Comparison of ENCODE assay signal across 11 cellular contexts in the genomic region with DNA sequence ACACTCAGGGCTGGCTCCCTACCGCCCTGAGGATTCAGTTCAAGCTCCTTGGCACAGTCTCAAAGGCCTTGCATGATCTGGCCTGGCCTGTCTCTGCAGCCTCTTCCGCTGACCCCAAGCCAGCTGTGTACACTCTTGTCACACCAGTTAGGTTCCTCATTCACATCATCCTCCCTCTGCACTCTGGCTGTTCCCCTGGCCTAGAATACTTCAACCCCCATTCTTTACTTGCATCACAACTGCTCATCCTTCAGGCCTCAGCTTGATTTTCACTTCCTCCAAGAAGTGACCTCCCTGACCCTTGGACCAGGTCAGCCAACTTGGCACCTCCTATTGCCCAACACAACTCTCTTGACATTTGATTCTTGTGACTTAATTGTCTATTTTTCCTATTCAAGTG. TPM values are rescaled to one million over a fixed set of nuclear protein-coding genes. Genes with fewer than 3 reads are reported as not detected.
DNase-seq lines count a peak whose midpoint lies in the region; ATAC-seq and TF ChIP-seq lines count a peak whose summit lies in the region.
"Had no signal": no experiment of that assay in that cellular context is flagged by ENCODE, and none has a peak within 500 bp of the region (broad histone marks: within the 10 kb centered on the region; RNA-seq: fewer than 3 reads in every experiment).

No MANE protein-coding gene starts in this region.

- no peak for TF ChIP-seq RAD21 in IMR-90 (IDR thresholded peaks at IDR 0.05; ENCODE audit: low read length)

- in situ Hi-C loops in IMR-90 (cut with MboI; ENCODE audit: low sequenced_read_pairs), result no loop called here

- WGBS in IMR-90 (ENCODE audit: extremely low coverage in 2 of 2, insufficient read length in 1 of 2), 2 experiments, result 60% methylated on average over 2 of the region's 2 CpGs; no CpG with 5 or more reads in 1 of the 2 experiments

- H3K27ac Mint-ChIP-seq in effector memory CD8-positive, alpha-beta T cell, result no peak overlapping the region
- H3K27ac Mint-ChIP-seq in naive thymus-derived CD4-positive, alpha-beta T cell, result no peak overlapping the region
- no peak overlapping the region for H3K27ac Mint-ChIP-seq in immature natural killer cell
- H3K27ac Mint-ChIP-seq in CD4-positive, alpha-beta T cell, result no peak overlapping the region
- H3K27ac Mint-ChIP-seq: activated naive CD4-positive, alpha-beta T cell treated with anti-CD3 and anti-CD28 coated beads, Interleukin-2, amount 10 ng/mL, durations not matched to agents 7 days and 5 days had no signal

- no peaks in the 10 kb centered on the region for H3K27me3 ChIP-seq in BLaER1 treated with 17β-estradiol and CSF1 and Interleukin-3, amounts not matched to agents 10 nM and 100 nM
- no peaks in the 10 kb centered on the region for H3K27me3 ChIP-seq in IMR-90 (ENCODE audit: control insufficient read depth, insufficient read depth, low read length)
- no peaks in the 10 kb centered on the region for H3K27me3 ChIP-seq in naive thymus-derived CD4-positive, alpha-beta T cell (ENCODE audit: control insufficient read depth in 2 of 2, insufficient read depth in 2 of 2, low read length in 2 of 2)
- H3K27me3 ChIP-seq in CD4-positive, alpha-beta T cell (ENCODE audit: control insufficient read depth, insufficient read depth, low read length), result no peaks in the 10 kb centered on the region

- POLR2A ChIA-PET in IMR-90 (lab: Charles Lee; ENCODE audit: unreplicated experiment), result no interaction called here
- POLR2A ChIA-PET in naive thymus-derived CD4-positive, alpha-beta T cell (lab: Charles Lee), result interaction anchor here (1.1 kb wide), 1 partner anchor 19 kb away, joined by 3 read pairs; no protein-coding TSS in a partner anchor
- POLR2A ChIA-PET in CD4-positive, alpha-beta T cell (lab: Charles Lee), result no interaction called here

- peak overlapping the region; percentile 78 for H4K91ac ChIP-seq in IMR-90 (ENCODE audit: insufficient read depth, low read depth, low read length)

- H4K8ac ChIP-seq in IMR-90 (ENCODE audit: low read depth in 2 of 2, low read length in 2 of 2), result peak overlapping the region in 1 of 2 experiments; percentile 67; a peak in 2 of 4 replicates

- peak overlapping the region; percentile 84 for H2BK20ac ChIP-seq in IMR-90 (ENCODE audit: low read depth, low read length)

- peak overlapping the region; percentile 75 for H3K4ac ChIP-seq in IMR-90 (ENCODE audit: low read depth, low read length)

- 0 out of 4 replicates have a peak, but pooled peaks cover 0 to 5% of the 10 kb centered on the region in 2 experiments for H3K79me1 ChIP-seq in IMR-90 (ENCODE audit: low read depth in 1 of 2, low read length in 2 of 2)

- peaks cover 0 to 3% of the 10 kb centered on the region in 2 donors for H3K4me1 Mint-ChIP-seq in effector memory CD8-positive, alpha-beta T cell (ENCODE audit: low read depth in 2 of 2)
- peaks cover 0 to 7% (median 0%) of the 10 kb centered on the region in 7 donors for H3K4me1 Mint-ChIP-seq in naive thymus-derived CD4-positive, alpha-beta T cell
- H3K4me1 Mint-ChIP-seq in immature natural killer cell, result no peaks in the 10 kb centered on the region
- H3K4me1 Mint-ChIP-seq in CD4-positive, alpha-beta T cell (ENCODE audit: low read depth), result no peaks in the 10 kb centered on the region

- no peak overlapping the region for H3K18ac ChIP-seq in IMR-90 (ENCODE audit: low read depth, low read length)

- H3K36me3 Mint-ChIP-seq in effector memory CD8-positive, alpha-beta T cell (ENCODE audit: insufficient read depth), result no peaks in the 10 kb centered on the region
- peaks cover 0 to 4% (median 0%) of the 10 kb centered on the region in 5 donors for H3K36me3 Mint-ChIP-seq in naive thymus-derived CD4-positive, alpha-beta T cell
- H3K36me3 Mint-ChIP-seq in immature natural killer cell, result peaks cover 0 to 3% (median 0%) of the 10 kb centered on the region in 3 donors
- H3K36me3 Mint-ChIP-seq in CD4-positive, alpha-beta T cell (ENCODE audit: low read depth), result no peaks in the 10 kb centered on the region
- H3K36me3 Mint-ChIP-seq: activated naive CD4-positive, alpha-beta T cell treated with anti-CD3 and anti-CD28 coated beads, Interleukin-2, amount 10 ng/mL, durations not matched to agents 7 days and 5 days had no signal

- CTCF ChIA-PET in IMR-90 (lab: Yijun Ruan, JAX), result no interaction called here
- CTCF ChIA-PET in naive thymus-derived CD4-positive, alpha-beta T cell (lab: Charles Lee), result no interaction called here
- CTCF ChIA-PET in CD4-positive, alpha-beta T cell (lab: Charles Lee), result no interaction called here

- TF ChIP-seq POLR2A in IMR-90 (IDR thresholded peaks at IDR 0.05; ENCODE audit: low read depth, low read length), result no peak

- no peak for TF ChIP-seq CTCF in IMR-90 (conservative IDR thresholded peaks at IDR 0.05; ENCODE audit: low read depth, low read length)
- TF ChIP-seq CTCF in CD4-positive, alpha-beta T cell (IDR thresholded peaks at IDR 0.05), result no peak

- peak overlapping the region in 4 of 11 experiments; percentile 50 to 65 (median 60); a peak in 7 of 22 replicates for H3K9ac ChIP-seq in BLaER1 treated with 17β-estradiol and CSF1 and Interleukin-3, amounts not matched to agents 10 nM and 100 nM
- no peak overlapping the region for H3K9ac ChIP-seq in IMR-90 (ENCODE audit: low read depth, low read length)

- peak overlapping the region; percentile 97 for H2AK5ac ChIP-seq in IMR-90 (ENCODE audit: low read depth, low read length)

- H4K20me1 ChIP-seq in BLaER1 treated with 17β-estradiol and CSF1 and Interleukin-3, amounts not matched to agents 10 nM and 100 nM, result no peaks in the 10 kb centered on the region
- no peaks in the 10 kb centered on the region for H4K20me1 ChIP-seq in IMR-90 (ENCODE audit: insufficient read depth, low read length)

- H3K23ac ChIP-seq in IMR-90 (ENCODE audit: low read depth, low read length), result 0 out of 2 replicates have a peak overlapping the region, but pooled peaks have one; percentile 12

- peak overlapping the region; percentile 79 for H2BK120ac ChIP-seq in IMR-90 (ENCODE audit: low read depth, low read length)

- no peak for ATAC-seq in IMR-90 (ENCODE audit: low read depth)
- peak; percentile 32 for ATAC-seq in effector memory CD8-positive, alpha-beta T cell (replicated peaks)
- peak; percentile 88 for ATAC-seq in naive thymus-derived CD4-positive, alpha-beta T cell
- ATAC-seq in HG03139 (IDR thresholded peaks at IDR 0.05; ENCODE audit: unreplicated experiment), result no peak
- no peak for ATAC-seq in HG03039 (IDR thresholded peaks at IDR 0.05; ENCODE audit: unreplicated experiment)
- no peak for ATAC-seq in CD4-positive, alpha-beta T cell (ENCODE audit: poor library complexity)

- H3K9me3 ChIP-seq in BLaER1 treated with 17β-estradiol and CSF1 and Interleukin-3, amounts not matched to agents 10 nM and 100 nM (replicated peaks in 1 of 11), result no peaks in the 10 kb centered on the region
- no peaks in the 10 kb centered on the region for H3K9me3 ChIP-seq in IMR-90 (ENCODE audit: control insufficient read depth, insufficient read depth, low read length)
- H3K9me3 ChIP-seq in naive thymus-derived CD4-positive, alpha-beta T cell (ENCODE audit: control insufficient read depth in 2 of 3, low read length in 3 of 3), result no peaks in the 10 kb centered on the region
- no peaks in the 10 kb centered on the region for H3K9me3 ChIP-seq in CD4-positive, alpha-beta T cell (ENCODE audit: control insufficient read depth, low read length)

- no TSS peak for BruUV-seq in IMR-90 (replicated peaks; lab: Mats Ljungman, UMichigan)

- H2BK15ac ChIP-seq in IMR-90 (ENCODE audit: low read depth, low read length), result peak overlapping the region; percentile 90; the same call in 2 of the 3 replicates

- H3K4me1 ChIP-seq in BLaER1 treated with 17β-estradiol and CSF1 and Interleukin-3, amounts not matched to agents 10 nM and 100 nM, result peaks cover 43 to 85% (median 74%) of the 10 kb centered on the region in 10 experiments
- peaks cover 21% of the 10 kb centered on the region for H3K4me1 ChIP-seq in IMR-90 (ENCODE audit: control insufficient read depth, insufficient read depth, low read length)
- H3K4me1 ChIP-seq in naive thymus-derived CD4-positive, alpha-beta T cell (ENCODE audit: control insufficient read depth in 2 of 2, insufficient read depth in 2 of 2, low read length in 2 of 2), result no peaks in the 10 kb centered on the region

- intact Hi-C loops in IMR-90 (cut with micrococcal nuclease), result no loop called here
- intact Hi-C loops in naive thymus-derived CD4-positive, alpha-beta T cell (cut with micrococcal nuclease), result no loop called here
- intact Hi-C loops in CD4-positive, alpha-beta T cell (cut with DNase I, micrococcal nuclease), result no loop called here

- H3K27me3 Mint-ChIP-seq in effector memory CD8-positive, alpha-beta T cell, result peaks cover 0 to 3% of the 10 kb centered on the region in 2 donors
- no peaks in the 10 kb centered on the region for H3K27me3 Mint-ChIP-seq in naive thymus-derived CD4-positive, alpha-beta T cell
- H3K27me3 Mint-ChIP-seq in immature natural killer cell (ENCODE audit: low read depth in 3 of 3), result peaks cover 0 to 4% (median 2%) of the 10 kb centered on the region in 3 donors
- no peaks in the 10 kb centered on the region for H3K27me3 Mint-ChIP-seq in CD4-positive, alpha-beta T cell

- H2AFZ ChIP-seq in IMR-90 (replicated peaks; ENCODE audit: low read length, poor library complexity), result peak overlapping the region; percentile 27

- peak overlapping the region in 7 of 11 experiments; percentile 1 to 81 (median 74); a peak in 11 of 22 replicates for H3K27ac ChIP-seq in BLaER1 treated with 17β-estradiol and CSF1 and Interleukin-3, amounts not matched to agents 10 nM and 100 nM
- no peak overlapping the region; the same call in 1 of the 2 replicates for H3K27ac ChIP-seq in IMR-90 (ENCODE audit: insufficient read depth, low read length)
- H3K27ac ChIP-seq in naive thymus-derived CD4-positive, alpha-beta T cell (ENCODE audit: low read depth, low read length), result no peak overlapping the region
- H3K27ac ChIP-seq in CD4-positive, alpha-beta T cell (ENCODE audit: low read depth, low read length), result no peak overlapping the region

- H3K9me1 ChIP-seq in IMR-90 (ENCODE audit: insufficient read depth, low read length), result peaks cover 23% of the 10 kb centered on the region

- H3K4me3 ChIP-seq in BLaER1 treated with 17β-estradiol and CSF1 and Interleukin-3, amounts not matched to agents 10 nM and 100 nM, result 0 out of 20 replicates have a peak overlapping the region, but pooled peaks of 1 of the 10 experiments have one; percentile 26
- no peak overlapping the region for H3K4me3 ChIP-seq in IMR-90 (ENCODE audit: insufficient read depth, low read depth, low read length)
- H3K4me3 ChIP-seq in naive thymus-derived CD4-positive, alpha-beta T cell (ENCODE audit: low read length), result no peak overlapping the region

- no peaks in the 10 kb centered on the region for H3K36me3 ChIP-seq in BLaER1 treated with 17β-estradiol and CSF1 and Interleukin-3, amounts not matched to agents 10 nM and 100 nM
- H3K36me3 ChIP-seq in IMR-90 (ENCODE audit: control insufficient read depth, insufficient read depth, low read length), result no peaks in the 10 kb centered on the region
- H3K36me3 ChIP-seq in naive thymus-derived CD4-positive, alpha-beta T cell (ENCODE audit: control insufficient read depth in 2 of 3, insufficient read depth in 3 of 3, low read length in 3 of 3), result no peaks in the 10 kb centered on the region

- H2BK5ac ChIP-seq in IMR-90 (ENCODE audit: low read depth, low read length, poor library complexity, severe bottlenecking), result peak overlapping the region; percentile 32

- H3K4me2 ChIP-seq in BLaER1 treated with 17β-estradiol and CSF1 and Interleukin-3, amounts not matched to agents 10 nM and 100 nM, result peak overlapping the region in 9 of 11 experiments; percentile 22 to 93 (median 82); a peak in 15 of 22 replicates
- H3K4me2 ChIP-seq in IMR-90 (ENCODE audit: low read depth, low read length), result no peak overlapping the region

- H3K14ac ChIP-seq in IMR-90 (replicated peaks; ENCODE audit: low read depth, low read length), result peak overlapping the region; percentile 65

- no peak for DNase-seq in IMR-90
- no peak for DNase-seq in effector memory CD8-positive, alpha-beta T cell
- no peak for DNase-seq in naive thymus-derived CD4-positive, alpha-beta T cell
- DNase-seq in immature natural killer cell, result no peak
- no peak for DNase-seq in CD4-positive, alpha-beta T cell
- DNase-seq: activated CD4-positive, CD25-positive, alpha-beta regulatory T cell treated with anti-CD3 and anti-CD28 coated beads, Interleukin-2, amount 50 U/mL, for 72 hours; activated naive CD4-positive, alpha-beta T cell treated with anti-CD3 and anti-CD28 coated beads, Interleukin-2, amount 10 ng/mL, durations not matched to agents 7 days and 5 days had no signal

- H3K9me3 Mint-ChIP-seq in effector memory CD8-positive, alpha-beta T cell, result no peaks in the 10 kb centered on the region
- peaks cover 0 to 2% (median 0%) of the 10 kb centered on the region in 11 donors for H3K9me3 Mint-ChIP-seq in naive thymus-derived CD4-positive, alpha-beta T cell
- no peaks in the 10 kb centered on the region for H3K9me3 Mint-ChIP-seq in immature natural killer cell
- H3K9me3 Mint-ChIP-seq in CD4-positive, alpha-beta T cell, result no peaks in the 10 kb centered on the region
- H3K9me3 Mint-ChIP-seq: activated naive CD4-positive, alpha-beta T cell treated with anti-CD3 and anti-CD28 coated beads, Interleukin-2, amount 10 ng/mL, durations not matched to agents 7 days and 5 days had no signal

- peak overlapping the region; percentile 15; the same call in 1 of the 2 replicates for H4K5ac ChIP-seq in IMR-90 (ENCODE audit: low read depth, low read length)

- H3K4me3 Mint-ChIP-seq in effector memory CD8-positive, alpha-beta T cell, result no peak overlapping the region
- no peak overlapping the region for H3K4me3 Mint-ChIP-seq in naive thymus-derived CD4-positive, alpha-beta T cell
- no peak overlapping the region for H3K4me3 Mint-ChIP-seq in immature natural killer cell
- H3K4me3 Mint-ChIP-seq in CD4-positive, alpha-beta T cell, result no peak overlapping the region
- H3K4me3 Mint-ChIP-seq: activated naive CD4-positive, alpha-beta T cell treated with anti-CD3 and anti-CD28 coated beads, Interleukin-2, amount 10 ng/mL, durations not matched to agents 7 days and 5 days had no signal

- H2AK9ac ChIP-seq in IMR-90 (replicated peaks; ENCODE audit: low read depth, low read length, poor library complexity), result peak overlapping the region; percentile 73

- dilution Hi-C loops in IMR-90 (cut with HindIII; ENCODE audit: low sequenced_read_pairs, unreplicated experiment), result no loop called here

- H3K56ac ChIP-seq in IMR-90 (ENCODE audit: extremely low read depth, insufficient read depth, low read length), result 0 out of 2 replicates have a peak overlapping the region, but pooled peaks have one; percentile 10

RNA-seq across cellular contexts. Expression of a gene that starts 18.9 kb away (rescaled TPM):
- 92.8 and 98.8 TPM in 2 replicates for total RNA-seq in IMR-90 (2012; rRNA removed)
- polyA plus RNA-seq in IMR-90 (2012; rRNA removed) (134 and 140 TPM in 2 replicates), immature natural killer cell (100 to 1,000 TPM; 114 to 225 (median 150) TPM)
- polyA plus RNA-seq in IMR-90 (2012; cell fraction: cytosol; rRNA removed), result 85.4 and 108 TPM in 2 replicates
- polyA plus RNA-seq in IMR-90 (2012; cell fraction: nucleus; rRNA removed; ENCODE audit: low replicate concordance), result 39.7 and 45.7 TPM in 2 replicates
- total RNA-seq in naive thymus-derived CD4-positive, alpha-beta T cell, result 10 to 100 TPM; 24.8 to 52.7 (median 28.2) TPM
- 100 to 1,000 TPM; 126 to 139 TPM for polyA plus RNA-seq in naive thymus-derived CD4-positive, alpha-beta T cell
- total RNA-seq in CD4-positive, alpha-beta T cell, result 10 to 100 TPM; 21.3 to 22.0 TPM

RNA-seq across cellular contexts. Expression of a gene that starts 24.6 kb away (rescaled TPM):
- 18.8 and 26.9 TPM in 2 replicates for total RNA-seq in IMR-90 (2012; rRNA removed)
- polyA plus RNA-seq in IMR-90 (2012; rRNA removed), result 36.1 and 48.7 TPM in 2 replicates
- 31.0 and 54.1 TPM in 2 replicates for polyA plus RNA-seq in IMR-90 (2012; cell fraction: cytosol; rRNA removed)
- polyA plus RNA-seq in IMR-90 (2012; cell fraction: nucleus; rRNA removed; ENCODE audit: low replicate concordance), result 41.9 and 95.5 TPM in 2 replicates
- 10 to 100 TPM in 3 of 5 experiments, under 1 TPM in 2; 0.35 to 95.5 (median 11.6) TPM for total RNA-seq in naive thymus-derived CD4-positive, alpha-beta T cell
- not detected for polyA plus RNA-seq in naive thymus-derived CD4-positive, alpha-beta T cell
- polyA plus RNA-seq in immature natural killer cell, result 1 to 10 TPM in 1 of 3 donors, under 1 TPM in 1, not detected in 1; 0.80 to 2.2 TPM
- 1 to 10 TPM; 3.6 to 4.2 TPM for total RNA-seq in CD4-positive, alpha-beta T cell

RNA-seq across cellular contexts. Expression of a gene that starts 38.2 kb away (rescaled TPM):
- total RNA-seq in IMR-90 (2012; rRNA removed), result not detected in 2 replicates
- polyA plus RNA-seq in IMR-90 (2012; rRNA removed), result not detected in 2 replicates
- polyA plus RNA-seq in IMR-90 (2012; cell fraction: cytosol; rRNA removed), result not detected in 2 replicates
- polyA plus RNA-seq in IMR-90 (2012; cell fraction: nucleus; rRNA removed; ENCODE audit: low replicate concordance), result 0.05 and 0.19 TPM in 2 replicates
- under 1 TPM in 3 of 5 experiments, not detected in 2; 0.13 to 0.96 (median 0.34) TPM for total RNA-seq in naive thymus-derived CD4-positive, alpha-beta T cell
- not detected for polyA plus RNA-seq in naive thymus-derived CD4-positive, alpha-beta T cell
- not detected for polyA plus RNA-seq in immature natural killer cell
- not detected for total RNA-seq in CD4-positive, alpha-beta T cell
- total RNA-seq: pulmonary artery endothelial cell had no signal

Comparison
In these comparisons a context has a peak if more than half of its experiments do, and no peak if none do; other contexts are left out.
1. H3K27ac ChIP-seq: peak in BLaER1 treated with 17β-estradiol and CSF1 and Interleukin-3, amounts not matched to agents 10 nM and 100 nM (7 of 11); none in IMR-90 (single experiment), naive thymus-derived CD4-positive, alpha-beta T cell (single experiment) and CD4-positive, alpha-beta T cell (single experiment).
2. ATAC-seq: peak in effector memory CD8-positive, alpha-beta T cell (single experiment) and naive thymus-derived CD4-positive, alpha-beta T cell (single experiment); none in IMR-90 (single experiment), HG03139 (single experiment), HG03039 (single experiment) and CD4-positive, alpha-beta T cell (single experiment).